ENCODE assay signal across 33 cellular contexts in the genomic region with DNA sequence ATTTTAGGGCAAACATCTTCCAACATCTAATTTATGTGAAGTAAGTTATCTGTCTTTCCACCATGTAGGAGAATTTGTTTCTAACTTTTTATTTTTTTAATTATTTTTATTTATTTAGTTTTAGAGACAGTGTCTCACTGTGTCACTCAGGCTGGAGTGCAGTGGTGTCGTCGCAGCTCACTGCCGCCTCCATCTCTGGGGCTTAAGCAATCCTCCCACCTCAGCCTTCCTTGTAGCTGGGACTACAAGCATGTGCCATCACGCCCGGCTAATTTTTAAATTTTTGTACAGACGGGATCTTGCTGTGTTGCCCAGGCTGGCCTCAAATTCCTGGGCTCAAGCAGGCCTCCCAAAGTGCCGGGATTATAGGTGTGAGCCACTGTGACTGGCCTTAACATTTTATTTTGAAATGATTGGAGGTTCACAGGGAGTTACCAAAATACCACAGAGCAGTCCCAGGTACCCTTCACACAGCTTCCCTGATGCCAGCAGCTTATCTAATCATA. TPM values are rescaled to one million over a fixed set of nuclear protein-coding genes. Genes with fewer than 3 reads are reported as not detected.
"Had no signal": no experiment of that assay in that cellular context is flagged by ENCODE, and none has a peak within 500 bp of the region (broad histone marks: within the 10 kb centered on the region; RNA-seq: fewer than 3 reads in every experiment).

No MANE protein-coding gene starts in this region.

- DNase-seq: activated effector memory CD4-positive, alpha-beta T cell treated with anti-CD3 and anti-CD28 coated beads, Interleukin-2, amount 50 U/mL, for 16 hours; activated effector memory CD4-positive, alpha-beta T cell treated with Interleukin-2 at 50 U/mL for 16 hours; activated gamma-delta T cell; activated gamma-delta T cell treated with Interleukin-2 at 50 U/mL for 16 hours; activated naive CD4-positive, alpha-beta T cell; activated naive CD4-positive, alpha-beta T cell treated with anti-CD3 and anti-CD28 coated beads for 36 hours; activated naive CD4-positive, alpha-beta T cell treated with anti-CD3 and anti-CD28 coated beads, Interleukin-2, amount 10 ng/mL, durations not matched to agents 7 days and 5 days; activated naive CD4-positive, alpha-beta T cell treated with anti-CD3 and anti-CD28 coated beads, Interleukin-2, amount 50 U/mL, for 16 hours; activated naive CD4-positive, alpha-beta T cell treated with Interleukin-2 at 50 U/mL for 16 hours; activated naive CD8-positive, alpha-beta T cell treated with anti-CD3 and anti-CD28 coated beads for 36 hours; activated naive CD8-positive, alpha-beta T cell treated with anti-CD3 and anti-CD28 coated beads, Interleukin-2, amount 10 ng/mL, durations not matched to agents 7 days and 5 days; activated naive CD8-positive, alpha-beta T cell treated with anti-CD3 and anti-CD28 coated beads, Interleukin-2, amount 50 U/mL, for 24 hours; activated T-cell treated with anti-CD3 and anti-CD28 coated beads, Interleukin-2, amount 50 U/mL, for 24 hours; activated T-cell treated with anti-CD3 and anti-CD28 coated beads, Interleukin-2, amount 50 U/mL, for 4 hours; activated T-cell treated with anti-CD3 and anti-CD28 coated beads, Interleukin-2, amount 50 U/mL, for 48 hours; activated T-cell treated with anti-CD3 and anti-CD28 coated beads, Interleukin-2, amount 50 U/mL, for 72 hours; adrenal gland; amniotic stem cell; amygdala; anterior cingulate cortex; aorta; body of pancreas; brain microvascular endothelial cell; central memory CD4-positive, alpha-beta T cell; cerebellar nuclear complex had no signal

- H3K4me3 ChIP-seq: adrenal gland, ascending aorta, body of pancreas, breast epithelium, cardiac muscle cell had no signal

- FAIRE-seq: astrocyte, bronchial epithelial cell had no signal

- H3K36me3 ChIP-seq: adrenal gland, ascending aorta, brain microvascular endothelial cell, breast epithelium, cardiac muscle cell had no signal

- ATAC-seq: activated naive CD4-positive, alpha-beta T cell treated with anti-CD3 and anti-CD28 coated beads, Interleukin-2, amount 50 U/mL, for 72 hours; activated naive CD8-positive, alpha-beta T cell treated with anti-CD3 and anti-CD28 coated beads, Interleukin-2, amount 50 U/mL, for 24 hours; activated T-cell treated with anti-CD3 and anti-CD28 coated beads, Interleukin-2, amount 50 U/mL, for 4 hours; activated T-cell treated with anti-CD3 and anti-CD28 coated beads, Interleukin-2, amount 50 U/mL, for 72 hours; activated T-helper 17 cell treated with anti-CD3 and anti-CD28 coated beads, Interleukin-2, amount 50 U/mL, for 72 hours; body of pancreas had no signal

- H3K27ac ChIP-seq: adrenal gland, ascending aorta, body of pancreas, brain microvascular endothelial cell, breast epithelium, cardiac muscle cell had no signal

- H3K4me1 ChIP-seq: breast epithelium had no signal

- H3K27me3 ChIP-seq: body of pancreas, cardiac muscle cell had no signal

- H3K9me3 ChIP-seq: adrenal gland, ascending aorta, body of pancreas, breast epithelium had no signal

RNA-seq across cellular contexts. Expression of gene CELF5, which starts 58.8 kb away (rescaled TPM):
- total RNA-seq: activated naive CD4-positive, alpha-beta T cell treated with anti-CD3 and anti-CD28 coated beads for 36 hours; aorta; ascending aorta; bronchial epithelial cell; cardiac septum had no signal
